Comparison of ENCODE assay signal across 1 cellular context in the genomic region with DNA sequence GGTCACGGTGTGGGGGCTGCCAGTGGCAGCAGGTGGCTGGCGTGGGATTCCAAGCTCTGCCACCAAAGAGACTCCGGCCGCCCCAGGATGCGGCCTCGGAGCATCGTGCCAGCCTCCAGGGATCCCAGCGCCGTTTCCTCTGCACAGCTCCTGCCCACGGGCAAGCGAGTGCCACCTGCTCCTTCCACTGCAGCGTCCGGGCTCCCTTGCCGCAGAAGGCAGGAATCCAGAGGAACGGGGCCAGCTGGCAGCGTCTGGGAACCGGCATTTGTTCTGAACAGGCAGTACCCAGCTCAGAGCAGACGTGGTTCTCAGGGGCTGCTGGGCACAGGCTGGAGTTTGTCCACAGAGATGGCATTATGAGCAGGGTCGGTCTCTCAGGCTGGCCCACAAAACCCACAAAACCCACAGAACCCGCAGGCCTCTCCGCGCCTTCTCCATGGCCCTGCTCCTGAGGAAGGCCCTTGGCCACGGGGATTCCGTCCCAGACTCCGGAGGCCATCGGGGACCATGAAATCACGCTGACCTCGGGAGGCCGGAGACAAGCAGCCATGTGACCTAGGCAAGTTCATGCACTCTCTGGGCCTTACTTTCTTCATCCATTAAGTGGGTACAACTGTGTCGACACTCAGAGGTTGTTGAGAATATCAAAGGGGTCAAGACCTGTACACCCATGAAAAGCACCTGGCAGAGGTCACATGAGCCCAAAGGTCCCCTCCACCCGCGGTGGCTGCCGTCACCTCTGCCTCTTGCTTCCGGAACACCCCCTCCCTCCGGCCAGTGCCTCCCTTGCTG.
TF ChIP-seq lines count a peak whose summit lies in the region.

No MANE protein-coding gene starts in this region.

TF ChIP-seq in H1, 55 proteins besides CTCF, POLR2A, EP300 and RAD21:
- TF ChIP-seq ASH2L (IDR thresholded peaks at IDR 0.05; ENCODE audit: low read length) (no peak), NRF1 (IDR thresholded peaks at IDR 0.05; ENCODE audit: low read depth, low read length) (no peak), JUN (IDR thresholded peaks at IDR 0.05; ENCODE audit: low read depth, low read length) (no peak), TAF1 (IDR thresholded peaks at IDR 0.05; ENCODE audit: low read depth, low read length) (no peak), EZH2 (IDR thresholded peaks at IDR 0.05; ENCODE audit: low read depth, low read length, severe bottlenecking) (no peak), TBP (IDR thresholded peaks at IDR 0.05; ENCODE audit: low read depth, low read length) (no peak), SP2 (IDR thresholded peaks at IDR 0.05; ENCODE audit: low read length) (no peak), POLR2AphosphoS5 (IDR thresholded peaks at IDR 0.05; ENCODE audit: low read depth, low read length) (no peak; the same call in 1 of the 2 replicates), MAFK (IDR thresholded peaks at IDR 0.05; ENCODE audit: low read depth, low read length) (no peak), RBBP5 (IDR thresholded peaks at IDR 0.05; ENCODE audit: borderline replicate concordance, low read depth, low read length) (no peak), CREB1 (IDR thresholded peaks at IDR 0.05) (no peak)
- TF ChIP-seq, protein P1, sequence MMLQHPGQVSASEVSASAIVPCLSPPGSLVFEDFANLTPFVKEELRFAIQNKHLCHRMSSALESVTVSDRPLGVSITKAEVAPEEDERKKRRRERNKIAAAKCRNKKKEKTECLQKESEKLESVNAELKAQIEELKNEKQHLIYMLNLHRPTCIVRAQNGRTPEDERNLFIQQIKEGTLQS (IDR thresholded peaks at IDR 0.05; ENCODE audit: insufficient read depth, low read depth, low read length): no peak
- TF ChIP-seq, protein P2, sequence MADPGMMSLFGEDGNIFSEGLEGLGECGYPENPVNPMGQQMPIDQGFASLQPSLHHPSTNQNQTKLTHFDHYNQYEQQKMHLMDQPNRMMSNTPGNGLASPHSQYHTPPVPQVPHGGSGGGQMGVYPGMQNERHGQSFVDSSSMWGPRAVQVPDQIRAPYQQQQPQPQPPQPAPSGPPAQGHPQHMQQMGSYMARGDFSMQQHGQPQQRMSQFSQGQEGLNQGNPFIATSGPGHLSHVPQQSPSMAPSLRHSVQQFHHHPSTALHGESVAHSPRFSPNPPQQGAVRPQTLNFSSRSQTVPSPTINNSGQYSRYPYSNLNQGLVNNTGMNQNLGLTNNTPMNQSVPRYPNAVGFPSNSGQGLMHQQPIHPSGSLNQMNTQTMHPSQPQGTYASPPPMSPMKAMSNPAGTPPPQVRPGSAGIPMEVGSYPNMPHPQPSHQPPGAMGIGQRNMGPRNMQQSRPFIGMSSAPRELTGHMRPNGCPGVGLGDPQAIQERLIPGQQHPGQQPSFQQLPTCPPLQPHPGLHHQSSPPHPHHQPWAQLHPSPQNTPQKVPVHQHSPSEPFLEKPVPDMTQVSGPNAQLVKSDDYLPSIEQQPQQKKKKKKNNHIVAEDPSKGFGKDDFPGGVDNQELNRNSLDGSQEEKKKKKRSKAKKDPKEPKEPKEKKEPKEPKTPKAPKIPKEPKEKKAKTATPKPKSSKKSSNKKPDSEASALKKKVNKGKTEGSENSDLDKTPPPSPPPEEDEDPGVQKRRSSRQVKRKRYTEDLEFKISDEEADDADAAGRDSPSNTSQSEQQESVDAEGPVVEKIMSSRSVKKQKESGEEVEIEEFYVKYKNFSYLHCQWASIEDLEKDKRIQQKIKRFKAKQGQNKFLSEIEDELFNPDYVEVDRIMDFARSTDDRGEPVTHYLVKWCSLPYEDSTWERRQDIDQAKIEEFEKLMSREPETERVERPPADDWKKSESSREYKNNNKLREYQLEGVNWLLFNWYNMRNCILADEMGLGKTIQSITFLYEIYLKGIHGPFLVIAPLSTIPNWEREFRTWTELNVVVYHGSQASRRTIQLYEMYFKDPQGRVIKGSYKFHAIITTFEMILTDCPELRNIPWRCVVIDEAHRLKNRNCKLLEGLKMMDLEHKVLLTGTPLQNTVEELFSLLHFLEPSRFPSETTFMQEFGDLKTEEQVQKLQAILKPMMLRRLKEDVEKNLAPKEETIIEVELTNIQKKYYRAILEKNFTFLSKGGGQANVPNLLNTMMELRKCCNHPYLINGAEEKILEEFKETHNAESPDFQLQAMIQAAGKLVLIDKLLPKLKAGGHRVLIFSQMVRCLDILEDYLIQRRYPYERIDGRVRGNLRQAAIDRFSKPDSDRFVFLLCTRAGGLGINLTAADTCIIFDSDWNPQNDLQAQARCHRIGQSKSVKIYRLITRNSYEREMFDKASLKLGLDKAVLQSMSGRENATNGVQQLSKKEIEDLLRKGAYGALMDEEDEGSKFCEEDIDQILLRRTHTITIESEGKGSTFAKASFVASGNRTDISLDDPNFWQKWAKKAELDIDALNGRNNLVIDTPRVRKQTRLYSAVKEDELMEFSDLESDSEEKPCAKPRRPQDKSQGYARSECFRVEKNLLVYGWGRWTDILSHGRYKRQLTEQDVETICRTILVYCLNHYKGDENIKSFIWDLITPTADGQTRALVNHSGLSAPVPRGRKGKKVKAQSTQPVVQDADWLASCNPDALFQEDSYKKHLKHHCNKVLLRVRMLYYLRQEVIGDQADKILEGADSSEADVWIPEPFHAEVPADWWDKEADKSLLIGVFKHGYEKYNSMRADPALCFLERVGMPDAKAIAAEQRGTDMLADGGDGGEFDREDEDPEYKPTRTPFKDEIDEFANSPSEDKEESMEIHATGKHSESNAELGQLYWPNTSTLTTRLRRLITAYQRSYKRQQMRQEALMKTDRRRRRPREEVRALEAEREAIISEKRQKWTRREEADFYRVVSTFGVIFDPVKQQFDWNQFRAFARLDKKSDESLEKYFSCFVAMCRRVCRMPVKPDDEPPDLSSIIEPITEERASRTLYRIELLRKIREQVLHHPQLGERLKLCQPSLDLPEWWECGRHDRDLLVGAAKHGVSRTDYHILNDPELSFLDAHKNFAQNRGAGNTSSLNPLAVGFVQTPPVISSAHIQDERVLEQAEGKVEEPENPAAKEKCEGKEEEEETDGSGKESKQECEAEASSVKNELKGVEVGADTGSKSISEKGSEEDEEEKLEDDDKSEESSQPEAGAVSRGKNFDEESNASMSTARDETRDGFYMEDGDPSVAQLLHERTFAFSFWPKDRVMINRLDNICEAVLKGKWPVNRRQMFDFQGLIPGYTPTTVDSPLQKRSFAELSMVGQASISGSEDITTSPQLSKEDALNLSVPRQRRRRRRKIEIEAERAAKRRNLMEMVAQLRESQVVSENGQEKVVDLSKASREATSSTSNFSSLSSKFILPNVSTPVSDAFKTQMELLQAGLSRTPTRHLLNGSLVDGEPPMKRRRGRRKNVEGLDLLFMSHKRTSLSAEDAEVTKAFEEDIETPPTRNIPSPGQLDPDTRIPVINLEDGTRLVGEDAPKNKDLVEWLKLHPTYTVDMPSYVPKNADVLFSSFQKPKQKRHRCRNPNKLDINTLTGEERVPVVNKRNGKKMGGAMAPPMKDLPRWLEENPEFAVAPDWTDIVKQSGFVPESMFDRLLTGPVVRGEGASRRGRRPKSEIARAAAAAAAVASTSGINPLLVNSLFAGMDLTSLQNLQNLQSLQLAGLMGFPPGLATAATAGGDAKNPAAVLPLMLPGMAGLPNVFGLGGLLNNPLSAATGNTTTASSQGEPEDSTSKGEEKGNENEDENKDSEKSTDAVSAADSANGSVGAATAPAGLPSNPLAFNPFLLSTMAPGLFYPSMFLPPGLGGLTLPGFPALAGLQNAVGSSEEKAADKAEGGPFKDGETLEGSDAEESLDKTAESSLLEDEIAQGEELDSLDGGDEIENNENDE (IDR thresholded peaks at IDR 0.05; ENCODE audit: insufficient replicate concordance, low read length): no peak
TF ChIP-seq in H1: peak in this region for 0.
